Comparison of ENCODE assay signal across 9 cellular contexts in genomic region chr1:143720087-143721023, GRCh38.
DNase-seq lines count a peak whose midpoint lies in the region; ATAC-seq, FAIRE-seq and TF ChIP-seq lines count a peak whose summit lies in the region.
"Had no signal": no experiment of that assay in that cellular context is flagged by ENCODE, and none has a peak within 500 bp of the region (broad histone marks: within the 10 kb centered on the region; RNA-seq: fewer than 3 reads in every experiment).

No MANE protein-coding gene starts in this region.

- peak; percentile 53 for DNase-seq in Right ventricle myocardium superior
- DNase-seq in right atrium auricular region (ENCODE audit: low spot score) = no peak
- no peak for DNase-seq in type B pancreatic cell (ENCODE audit: extremely low spot score, unreplicated experiment)
- DNase-seq in RCC 7860 (ENCODE audit: low spot score) = no peak
- DNase-seq: CD4-positive, CD25-positive, alpha-beta regulatory T cell had no signal

- H3K4me3 Mint-ChIP-seq in T-helper 1 cell treated with Interleukin-12 subunit alpha and Interleukin-12 subunit beta and Interleukin-4 antibody, amounts not matched to agents 30 μg/mL and 1 μg/mL, for 36 hours = peak overlapping the region; percentile 40
- peak overlapping the region; percentile 80 for H3K4me3 Mint-ChIP-seq in type B pancreatic cell

- H3K27me3 Mint-ChIP-seq in T-helper 1 cell treated with Interleukin-12 subunit alpha and Interleukin-12 subunit beta and Interleukin-4 antibody, amounts not matched to agents 30 μg/mL and 1 μg/mL, for 36 hours (ENCODE audit: low read depth) = peaks cover 48% of the 10 kb centered on the region
- no peaks in the 10 kb centered on the region for H3K27me3 Mint-ChIP-seq in type B pancreatic cell

- H3K4me1 ChIP-seq in right atrium auricular region = no peaks in the 10 kb centered on the region

- no peaks in the 10 kb centered on the region for H3K4me1 Mint-ChIP-seq in T-helper 1 cell treated with Interleukin-12 subunit alpha and Interleukin-12 subunit beta and Interleukin-4 antibody, amounts not matched to agents 30 μg/mL and 1 μg/mL, for 36 hours (ENCODE audit: low read depth)
- no peaks in the 10 kb centered on the region for H3K4me1 Mint-ChIP-seq in type B pancreatic cell (ENCODE audit: unreplicated experiment)
- H3K4me1 Mint-ChIP-seq: CD4-positive, CD25-positive, alpha-beta regulatory T cell had no signal

- H3K4me3 ChIP-seq in right atrium auricular region (no peak overlapping the region), iPS-11a (ENCODE audit: low read depth, low read length) (peak overlapping the region; percentile 25)

- no peak overlapping the region for H3K27ac ChIP-seq in right atrium auricular region

- no peak for TF ChIP-seq CTCF in right atrium auricular region (IDR thresholded peaks at IDR 0.05)
- no peak for TF ChIP-seq CTCF in type B pancreatic cell (conservative IDR thresholded peaks at IDR 0.05)

- no peak overlapping the region for H3K27ac Mint-ChIP-seq in T-helper 1 cell treated with Interleukin-12 subunit alpha and Interleukin-12 subunit beta and Interleukin-4 antibody, amounts not matched to agents 30 μg/mL and 1 μg/mL, for 36 hours
- H3K27ac Mint-ChIP-seq in type B pancreatic cell = peak overlapping the region; percentile 97
- H3K27ac Mint-ChIP-seq: CD4-positive, CD25-positive, alpha-beta regulatory T cell had no signal

- intact Hi-C loops in Right ventricle myocardium superior (cut with DNase I) = no loop called here

- FAIRE-seq in RCC 7860 (lab: Jason Lieb, UNC) = no peak

- peak; percentile 41 for ATAC-seq in Right ventricle myocardium superior (ENCODE audit: poor library complexity)
- ATAC-seq in GM21390 (IDR thresholded peaks at IDR 0.05; ENCODE audit: unreplicated experiment) = no peak
- no peak for ATAC-seq in HG02970 (IDR thresholded peaks at IDR 0.05; ENCODE audit: low FRiP score, unreplicated experiment)

- no peaks in the 10 kb centered on the region for H3K36me3 Mint-ChIP-seq in T-helper 1 cell treated with Interleukin-12 subunit alpha and Interleukin-12 subunit beta and Interleukin-4 antibody, amounts not matched to agents 30 μg/mL and 1 μg/mL, for 36 hours (ENCODE audit: low read depth)
- H3K36me3 Mint-ChIP-seq in type B pancreatic cell = no peaks in the 10 kb centered on the region
- H3K36me3 Mint-ChIP-seq: CD4-positive, CD25-positive, alpha-beta regulatory T cell had no signal

- H3K9me3 ChIP-seq in right atrium auricular region = no peaks in the 10 kb centered on the region

- H3K36me3 ChIP-seq in right atrium auricular region = no peaks in the 10 kb centered on the region

- no peaks in the 10 kb centered on the region for H3K9me3 Mint-ChIP-seq in T-helper 1 cell treated with Interleukin-12 subunit alpha and Interleukin-12 subunit beta and Interleukin-4 antibody, amounts not matched to agents 30 μg/mL and 1 μg/mL, for 36 hours
- H3K9me3 Mint-ChIP-seq in type B pancreatic cell = no peaks in the 10 kb centered on the region

- no peaks in the 10 kb centered on the region for H3K27me3 ChIP-seq in right atrium auricular region
